In the genomic region with DNA sequence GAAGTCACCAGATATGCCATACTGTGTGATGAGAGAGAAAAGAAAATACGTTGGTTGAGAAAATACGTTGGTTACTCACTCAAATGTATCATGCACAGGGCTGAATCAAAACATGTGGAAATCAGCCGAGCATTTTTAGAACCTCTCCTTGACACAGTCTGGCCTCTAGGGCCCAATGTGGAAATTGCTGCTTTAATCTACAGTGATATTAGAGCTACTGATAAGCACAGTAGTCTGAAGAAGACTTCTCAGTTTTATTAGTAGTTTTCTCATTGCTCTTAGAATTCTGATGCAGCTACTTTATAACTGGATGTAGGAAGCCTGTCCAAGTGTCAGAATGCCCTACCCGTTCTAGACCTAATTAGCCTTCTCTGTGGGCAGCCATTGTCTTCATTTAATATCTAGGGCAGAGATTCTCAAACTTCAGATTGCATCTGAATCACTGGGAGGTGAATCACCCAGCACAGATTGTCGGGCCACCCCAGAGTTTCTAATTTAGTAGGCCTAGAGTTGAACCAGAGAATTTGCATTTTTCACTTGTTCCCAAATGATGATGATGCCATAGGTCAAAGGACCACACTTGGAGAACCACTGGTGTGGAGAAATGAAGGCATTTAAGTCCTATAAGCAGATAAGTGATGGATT, we compare ENCODE assay signal across 10 cellular contexts.
DNase-seq lines count a peak whose midpoint lies in the region; ATAC-seq and TF ChIP-seq lines count a peak whose summit lies in the region.
"Had no signal": no experiment of that assay in that cellular context is flagged by ENCODE, and none has a peak within 500 bp of the region (broad histone marks: within the 10 kb centered on the region; RNA-seq: fewer than 3 reads in every experiment).

No MANE protein-coding gene starts in this region.

- peaks cover 3% of the 10 kb centered on the region for H3K4me1 Mint-ChIP-seq in T-helper 17 cell
- H3K4me1 Mint-ChIP-seq: activated naive CD4-positive, alpha-beta T cell treated with anti-CD3 and anti-CD28 coated beads, Interleukin-2, amount 50 U/mL, for 24 hours had no signal

- DNase-seq in stimulated activated CD4-positive, alpha-beta T cell treated with anti-CD3 and anti-CD28 coated beads, Interleukin-1b, Interleukin-23, amount 100 ng/mL, for 48 hours, result peak; percentile 8
- no peak for DNase-seq in stimulated activated CD4-positive, alpha-beta T cell treated with anti-CD3 and anti-CD28 coated beads, Interleukin-4, amount 100 ng/mL, for 1 hour
- DNase-seq in fibroblast of villous mesenchyme (ENCODE audit: low read depth) (peak; percentile 8), T-helper 17 cell (no peak), NCI-H1930 (lab: John Stamatoyannopoulos, UW) (no peak), tibial artery (no peak)
- DNase-seq in central memory CD4-positive, alpha-beta T cell, result no peak

- H3F3A ChIP-seq in Loucy (ENCODE audit: low read depth), result no peaks in the 10 kb centered on the region

- no peak overlapping the region for H2AFZ ChIP-seq in Loucy (ENCODE audit: low read length)

- no peak overlapping the region for H3K27ac Mint-ChIP-seq in T-helper 17 cell
- H3K27ac Mint-ChIP-seq: activated naive CD4-positive, alpha-beta T cell treated with anti-CD3 and anti-CD28 coated beads, Interleukin-2, amount 50 U/mL, for 24 hours had no signal

- no peak overlapping the region for H3K4me3 Mint-ChIP-seq in T-helper 17 cell
- H3K4me3 Mint-ChIP-seq: activated naive CD4-positive, alpha-beta T cell treated with anti-CD3 and anti-CD28 coated beads, Interleukin-2, amount 50 U/mL, for 24 hours had no signal

- no peaks in the 10 kb centered on the region for H3K9me2 ChIP-seq in Loucy (replicated peaks; ENCODE audit: low read depth, low read length)

- TF ChIP-seq CTCF in Loucy (conservative IDR thresholded peaks at IDR 0.05; ENCODE audit: low read length), result peak; percentile 56
- no peak for TF ChIP-seq CTCF in fibroblast of villous mesenchyme (IDR thresholded peaks at IDR 0.05; ENCODE audit: insufficient read depth, low read depth, low read length)
- no peak for TF ChIP-seq CTCF in tibial artery (IDR thresholded peaks at IDR 0.05)

- H3K27ac ChIP-seq in tibial artery, result no peak overlapping the region

- H3K9me3 ChIP-seq in Loucy (ENCODE audit: insufficient read depth, low read depth, low read length) (no peaks in the 10 kb centered on the region), T-helper 17 cell (ENCODE audit: control insufficient read depth, low read length, poor library complexity, severe bottlenecking) (no peaks in the 10 kb centered on the region), tibial artery (no peaks in the 10 kb centered on the region)

- H3K79me2 ChIP-seq in Loucy (ENCODE audit: insufficient read depth, low read length), result no peaks in the 10 kb centered on the region

- H3K4me3 ChIP-seq in Loucy (ENCODE audit: low read length, poor library complexity, severe bottlenecking) (no peak overlapping the region), fibroblast of villous mesenchyme (ENCODE audit: low read depth, low read length) (no peak overlapping the region), tibial artery (no peak overlapping the region)

- H3K27me3 ChIP-seq in Loucy (ENCODE audit: insufficient read depth, low read length, poor library complexity, severe bottlenecking) (no peaks in the 10 kb centered on the region), tibial artery (no peaks in the 10 kb centered on the region)

- H3K36me3 Mint-ChIP-seq in T-helper 17 cell (ENCODE audit: low read depth), result no peaks in the 10 kb centered on the region
- H3K36me3 Mint-ChIP-seq: activated naive CD4-positive, alpha-beta T cell treated with anti-CD3 and anti-CD28 coated beads, Interleukin-2, amount 50 U/mL, for 24 hours had no signal

- H3K27me3 Mint-ChIP-seq in T-helper 17 cell, result no peaks in the 10 kb centered on the region
- H3K27me3 Mint-ChIP-seq: activated naive CD4-positive, alpha-beta T cell treated with anti-CD3 and anti-CD28 coated beads, Interleukin-2, amount 50 U/mL, for 24 hours had no signal

- intact Hi-C loops in tibial artery (cut with DNase I; ENCODE audit: low total_unique reads), result no loop called here

- no peak overlapping the region for H3K9ac ChIP-seq in Loucy (ENCODE audit: low read depth, low read length, poor library complexity, severe bottlenecking)

- H3K36me3 ChIP-seq in Loucy (ENCODE audit: insufficient read depth, low read length), result no peaks in the 10 kb centered on the region
- H3K36me3 ChIP-seq in tibial artery, result no peaks in the 10 kb centered on the region

- H3K4me2 ChIP-seq in Loucy (ENCODE audit: low read depth, low read length, poor library complexity, severe bottlenecking), result no peak overlapping the region

- no peak for ATAC-seq in T-helper 17 cell
- ATAC-seq: Panc1 had no signal

- no peaks in the 10 kb centered on the region for H4K20me1 ChIP-seq in Loucy (ENCODE audit: insufficient read depth, low read length, poor library complexity, severe bottlenecking)

- H3K4me1 ChIP-seq in Loucy (ENCODE audit: insufficient read depth, low read length, poor library complexity, severe bottlenecking) (peaks cover 15% of the 10 kb centered on the region), tibial artery (no peaks in the 10 kb centered on the region)

Comparison
In these comparisons a context has a peak if more than half of its experiments do, and no peak if none do; other contexts are left out.
1. DNase-seq: peak in stimulated activated CD4-positive, alpha-beta T cell treated with anti-CD3 and anti-CD28 coated beads, Interleukin-1b, Interleukin-23, amount 100 ng/mL, for 48 hours (single experiment) and fibroblast of villous mesenchyme (single experiment); none in stimulated activated CD4-positive, alpha-beta T cell treated with anti-CD3 and anti-CD28 coated beads, Interleukin-4, amount 100 ng/mL, for 1 hour (single experiment), central memory CD4-positive, alpha-beta T cell (single experiment), T-helper 17 cell (0 of 3), NCI-H1930 (0 of 2) and tibial artery (0 of 2).